Comparison of ENCODE assay signal across 8 cellular contexts in the genomic region with DNA sequence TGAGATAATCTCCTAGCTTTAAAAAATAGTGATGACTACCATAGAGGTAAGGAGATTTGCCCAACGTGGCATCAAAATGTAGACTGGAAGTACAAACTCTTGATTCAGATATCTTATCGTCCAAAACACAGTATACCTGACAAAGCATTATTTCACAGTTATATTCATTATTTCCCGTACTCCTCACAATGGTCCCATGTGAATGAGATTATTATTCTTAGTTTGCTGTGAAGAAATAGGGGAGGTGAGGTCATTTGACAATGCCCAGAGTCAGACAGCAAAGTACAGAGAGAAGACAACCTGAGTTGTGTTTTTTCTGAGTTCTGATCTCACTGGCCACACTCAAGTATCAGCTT. TPM values are rescaled to one million over a fixed set of nuclear protein-coding genes. Genes with fewer than 3 reads are reported as not detected.
DNase-seq lines count a peak whose midpoint lies in the region; ATAC-seq, FAIRE-seq and TF ChIP-seq lines count a peak whose summit lies in the region.

No MANE protein-coding gene starts in this region.

- DNase-seq in activated T-cell treated with anti-CD3 and anti-CD28 coated beads, Interleukin-2, amount 50 U/mL, for 4 hours, result no peak
- DNase-seq in activated T-cell treated with anti-CD3 and anti-CD28 coated beads for 4 hours (no peak), activated B cell treated with CpG ODN at 0.5 μM for 24 hours (no peak), thyroid gland (no peak), DMS 273 (lab: John Stamatoyannopoulos, UW; ENCODE audit: unreplicated experiment) (no peak)

- H3K36me3 Mint-ChIP-seq in activated T-cell treated with anti-CD3 and anti-CD28 coated beads, Interleukin-2, amount 50 U/mL, for 4 hours (ENCODE audit: insufficient read depth), result peaks cover 4% of the 10 kb centered on the region
- H3K36me3 Mint-ChIP-seq in activated B cell treated with CpG ODN at 0.5 μM for 24 hours (ENCODE audit: low read depth), result peaks cover 32% of the 10 kb centered on the region

- no peak for TF ChIP-seq CTCF in activated B cell treated with CpG ODN at 0.5 μM for 24 hours (IDR thresholded peaks at IDR 0.05)
- TF ChIP-seq CTCF in thyroid gland (IDR thresholded peaks at IDR 0.05), result no peak

- H3K4me1 ChIP-seq in thyroid gland, result peaks cover 0 to 4% of the 10 kb centered on the region in 2 donors

- CTCF ChIA-PET in activated B cell treated with CpG ODN at 0.5 μM for 24 hours (lab: Charles Lee), result interaction anchor here (0.9 to 1.6 kb wide), 4 partner anchors 13 to 179 kb away, joined by 3 to 6 read pairs (median 4); no protein-coding TSS in a partner anchor

- peak overlapping the region in 2 of 3 donors; percentile 79 to 80 for H3K27ac ChIP-seq in thyroid gland

- no peaks in the 10 kb centered on the region for H3K9me3 ChIP-seq in thyroid gland

- no peak for TF ChIP-seq POLR2A in thyroid gland (IDR thresholded peaks at IDR 0.05)

- H3K27ac Mint-ChIP-seq in activated B cell treated with CpG ODN at 0.5 μM for 24 hours, result peak overlapping the region; percentile 93

- no peak for ATAC-seq in activated T-cell treated with anti-CD3 and anti-CD28 coated beads, Interleukin-2, amount 50 U/mL, for 4 hours
- ATAC-seq in activated B cell treated with CpG ODN at 0.5 μM for 24 hours (ENCODE audit: low read depth) (no peak), HG02759 (IDR thresholded peaks at IDR 0.05; ENCODE audit: unreplicated experiment) (no peak), GM21737 (IDR thresholded peaks at IDR 0.05; ENCODE audit: unreplicated experiment) (no peak)

- peak; percentile 5 for FAIRE-seq in islet of Langerhans (lab: Jason Lieb, UNC)

- intact Hi-C loops in activated B cell treated with CpG ODN at 0.5 μM for 24 hours (cut with micrococcal nuclease), result loop anchor here (2.0 to 10.0 kb wide), 3 partner anchors 391 to 1463 kb away; no protein-coding TSS in a partner anchor
- intact Hi-C loops in thyroid gland (cut with DNase I), result no loop called here

- no peaks in the 10 kb centered on the region for H3K27me3 Mint-ChIP-seq in activated T-cell treated with anti-CD3 and anti-CD28 coated beads, Interleukin-2, amount 50 U/mL, for 4 hours (ENCODE audit: low read depth)
- H3K27me3 Mint-ChIP-seq in activated B cell treated with CpG ODN at 0.5 μM for 24 hours, result no peaks in the 10 kb centered on the region

- H3K36me3 ChIP-seq in thyroid gland, result no peaks in the 10 kb centered on the region

- no peaks in the 10 kb centered on the region for H3K27me3 ChIP-seq in thyroid gland

- H3K9me3 Mint-ChIP-seq in activated T-cell treated with anti-CD3 and anti-CD28 coated beads, Interleukin-2, amount 50 U/mL, for 4 hours, result no peaks in the 10 kb centered on the region
- H3K9me3 Mint-ChIP-seq in activated B cell treated with CpG ODN at 0.5 μM for 24 hours, result no peaks in the 10 kb centered on the region

- H3K4me3 Mint-ChIP-seq in activated T-cell treated with anti-CD3 and anti-CD28 coated beads, Interleukin-2, amount 50 U/mL, for 4 hours, result peak overlapping the region; percentile 96
- peak overlapping the region; percentile 97 for H3K4me3 Mint-ChIP-seq in activated B cell treated with CpG ODN at 0.5 μM for 24 hours

- H3K4me3 ChIP-seq in thyroid gland (replicated peaks in 1 of 3), result peak overlapping the region in 2 of 3 donors; percentile 35 to 74

- 50 to 55% methylated on average over 3 of the region's 3 CpGs for WGBS in thyroid gland, 2 donors

- POLR2A ChIA-PET in activated B cell treated with CpG ODN at 0.5 μM for 24 hours (lab: Charles Lee), result interaction anchor here (0.5 to 1.5 kb wide), 9 partner anchors 19 to 1454 kb away, joined by 3 to 12 read pairs (median 5); no protein-coding TSS in a partner anchor

- H3K4me1 Mint-ChIP-seq in activated T-cell treated with anti-CD3 and anti-CD28 coated beads, Interleukin-2, amount 50 U/mL, for 4 hours (ENCODE audit: low read depth), result peaks cover 35% of the 10 kb centered on the region
- H3K4me1 Mint-ChIP-seq in activated B cell treated with CpG ODN at 0.5 μM for 24 hours, result peaks cover 34% of the 10 kb centered on the region

RNA-seq across cellular contexts. Expression of gene TFB1M, which starts 1.2 kb away (rescaled TPM):
- total RNA-seq in activated T-cell treated with anti-CD3 and anti-CD28 coated beads, Interleukin-2, amount 50 U/mL, for 4 hours, result 10 to 100 TPM; 21.8 to 41.7 (median 27.4) TPM
- total RNA-seq in activated B cell treated with CpG ODN at 0.5 μM for 24 hours, result 35.2 and 41.5 TPM in 2 replicates
- 10 to 100 TPM; 13.9 to 28.1 (median 21.2) TPM for total RNA-seq in thyroid gland

RNA-seq across cellular contexts. Expression of gene CLDN20, which starts 51.7 kb away (rescaled TPM):
- not detected for total RNA-seq in activated T-cell treated with anti-CD3 and anti-CD28 coated beads, Interleukin-2, amount 50 U/mL, for 4 hours
- total RNA-seq in activated B cell treated with CpG ODN at 0.5 μM for 24 hours (not detected in 2 replicates), thyroid gland (not detected)
